27 cellular contexts compared by ENCODE assay signal in the genomic region with DNA sequence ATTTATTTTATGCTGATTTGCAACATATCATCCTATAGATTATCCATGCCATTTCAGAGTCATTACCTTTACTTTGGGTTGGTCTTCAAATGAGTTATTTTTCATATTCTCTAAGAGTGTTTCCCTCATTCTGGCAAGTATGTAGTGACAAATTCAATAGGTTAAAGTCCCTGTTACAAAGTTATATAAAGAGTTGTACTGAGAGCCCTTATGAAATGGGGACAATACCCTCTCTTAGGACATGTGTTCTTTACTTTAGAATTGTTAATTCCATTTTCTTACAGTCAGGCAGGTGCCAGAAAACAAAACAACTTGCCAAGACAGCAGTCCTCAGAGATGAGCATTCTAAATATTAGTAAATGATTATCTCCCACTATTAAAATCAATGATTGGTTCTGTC. TPM values are rescaled to one million over a fixed set of nuclear protein-coding genes. Genes with fewer than 3 reads are reported as not detected.
"Had no signal": no experiment of that assay in that cellular context is flagged by ENCODE, and none has a peak within 500 bp of the region (broad histone marks: within the 10 kb centered on the region; RNA-seq: fewer than 3 reads in every experiment).

No MANE protein-coding gene starts in this region.

- ATAC-seq: activated CD4-positive, alpha-beta T cell treated with anti-CD3 and anti-CD28 coated beads for 36 hours; left cardiac atrium; naive thymus-derived CD8-positive, alpha-beta T cell; right cardiac atrium; stimulated activated memory B cell treated with anti-CD40 and anti-IgM and Interleukin-4, amounts not matched to agents 10 μg/mL and 1 μg/mL and 100 μg/mL, for 72 hours; stimulated activated naive CD8-positive, alpha-beta T cell treated with anti-CD3 and anti-CD28 coated beads, Interleukin-15, amount 100 ng/mL, for 72 hours; T-cell had no signal

- H3K27ac ChIP-seq: cardiac muscle cell, colonic mucosa, parathyroid adenoma, suprapubic skin, upper lobe of left lung had no signal

- H3K36me3 ChIP-seq: cardiac muscle cell, colonic mucosa, suprapubic skin, upper lobe of left lung had no signal

- H3K4me1 Mint-ChIP-seq: activated CD4-positive, alpha-beta T cell treated with anti-CD3 and anti-CD28 coated beads for 36 hours; stimulated activated naive CD8-positive, alpha-beta T cell treated with anti-CD3 and anti-CD28 coated beads, Interleukin-15, amount 100 ng/mL, for 72 hours; T-cell had no signal

- H3K4me3 Mint-ChIP-seq: activated B cell treated with CpG ODN at 0.5 μM for 24 hours; activated CD4-positive, alpha-beta T cell treated with anti-CD3 and anti-CD28 coated beads for 36 hours; activated naive CD8-positive, alpha-beta T cell; brain; mesothelial cell of epicardium; naive thymus-derived CD8-positive, alpha-beta T cell; neural crest cell; stimulated activated memory B cell treated with anti-CD40 and anti-IgM and Interleukin-4, amounts not matched to agents 10 μg/mL and 1 μg/mL and 100 μg/mL, for 72 hours; stimulated activated naive CD8-positive, alpha-beta T cell treated with anti-CD3 and anti-CD28 coated beads, Interleukin-15, amount 100 ng/mL, for 72 hours; T-cell had no signal

- H3K36me3 Mint-ChIP-seq: activated naive CD8-positive, alpha-beta T cell; brain; mesothelial cell of epicardium; naive thymus-derived CD8-positive, alpha-beta T cell; stimulated activated memory B cell treated with anti-CD40 and anti-IgM and Interleukin-4, amounts not matched to agents 10 μg/mL and 1 μg/mL and 100 μg/mL, for 72 hours; T-cell had no signal

- H3K27me3 ChIP-seq: cardiac muscle cell, colonic mucosa, suprapubic skin, upper lobe of left lung had no signal

- H3K9me3 ChIP-seq: colonic mucosa, suprapubic skin, upper lobe of left lung had no signal

- H3K9ac ChIP-seq: parathyroid adenoma had no signal

- H3K27ac Mint-ChIP-seq: activated B cell treated with CpG ODN at 0.5 μM for 24 hours; activated CD4-positive, alpha-beta T cell treated with anti-CD3 and anti-CD28 coated beads for 36 hours; activated naive CD8-positive, alpha-beta T cell; brain; mesothelial cell of epicardium; naive thymus-derived CD8-positive, alpha-beta T cell; stimulated activated memory B cell treated with anti-CD40 and anti-IgM and Interleukin-4, amounts not matched to agents 10 μg/mL and 1 μg/mL and 100 μg/mL, for 72 hours; stimulated activated naive CD8-positive, alpha-beta T cell treated with anti-CD3 and anti-CD28 coated beads, Interleukin-15, amount 100 ng/mL, for 72 hours; T-cell had no signal

- DNase-seq: activated B cell treated with CpG ODN at 0.5 μM for 24 hours; activated CD4-positive, alpha-beta T cell treated with anti-CD3 and anti-CD28 coated beads for 36 hours; activated effector memory CD4-positive, alpha-beta T cell treated with Interleukin-2 at 50 U/mL for 16 hours; activated naive CD4-positive, alpha-beta T cell treated with Interleukin-2 at 50 U/mL for 16 hours; activated T-cell treated with anti-CD3 and anti-CD28 coated beads for 4 hours; anterior cingulate cortex; cerebellar nuclear complex; colonic mucosa; effector CD8-positive, alpha-beta T cell; left cardiac atrium; naive thymus-derived CD8-positive, alpha-beta T cell; nucleus accumbens; right cardiac atrium; stimulated activated CD4-positive, alpha-beta T cell treated with anti-CD3 and anti-CD28 coated beads, Interleukin-4, amount 100 ng/mL, for 4 hours; stimulated activated CD8-positive, alpha-beta memory T cell treated with anti-CD3 and anti-CD28 coated beads, Interleukin-4, amount 100 ng/mL, for 48 hours; stimulated activated naive CD8-positive, alpha-beta T cell treated with anti-CD3 and anti-CD28 coated beads, Interleukin-15, amount 100 ng/mL, for 72 hours; T-cell; upper lobe of left lung had no signal

- H3K4me1 ChIP-seq: colonic mucosa, parathyroid adenoma had no signal

- H3K9me3 Mint-ChIP-seq: activated B cell treated with CpG ODN at 0.5 μM for 24 hours; brain; mesothelial cell of epicardium; naive thymus-derived CD8-positive, alpha-beta T cell; neural crest cell; stimulated activated naive CD8-positive, alpha-beta T cell treated with anti-CD3 and anti-CD28 coated beads, Interleukin-15, amount 100 ng/mL, for 72 hours; T-cell had no signal

- H3K4me3 ChIP-seq: cardiac muscle cell, colonic mucosa, suprapubic skin, upper lobe of left lung had no signal

RNA-seq across cellular contexts. Expression of gene ALDH1A1, which starts 6.0 kb away (rescaled TPM):
- total RNA-seq: activated B cell treated with CpG ODN at 0.5 μM for 24 hours; activated CD4-positive, alpha-beta T cell treated with anti-CD3 and anti-CD28 coated beads for 36 hours; T-helper 2 cell treated with Interferon-gamma antibody and Interleukin-4, amounts not matched to agents 100 ng/mL and 5 ng/mL, for 36 hours had no signal
